ENCODE assay signal across 8 cellular contexts in genomic region chr2:206083602-206084467, GRCh38. TPM values are rescaled to one million over a fixed set of nuclear protein-coding genes. Genes with fewer than 3 reads are reported as not detected.
DNase-seq lines count a peak whose midpoint lies in the region; ATAC-seq and TF ChIP-seq lines count a peak whose summit lies in the region.

No MANE protein-coding gene starts in this region.

- ATAC-seq in GM21619 (IDR thresholded peaks at IDR 0.05; ENCODE audit: unreplicated experiment) = peak; percentile 20
- peak; percentile 21 for ATAC-seq in mucosa of descending colon
- no peak for ATAC-seq in upper lobe of left lung (ENCODE audit: low FRiP score in 2 of 2)
- ATAC-seq in GM19351 (IDR thresholded peaks at IDR 0.05; ENCODE audit: unreplicated experiment) = no peak
- ATAC-seq in GM21381 (IDR thresholded peaks at IDR 0.05; ENCODE audit: unreplicated experiment) = no peak

- 4 to 6% methylated on average over 14 of the region's 14 CpGs for WGBS in upper lobe of left lung, 2 donors

- peaks cover 6 to 49% (median 33%) of the 10 kb centered on the region in 11 experiments; a peak in 16 of 22 replicates for H4K20me1 ChIP-seq in BLaER1 treated with 17β-estradiol and CSF1 and Interleukin-3, amounts not matched to agents 10 nM and 100 nM

- TF ChIP-seq POLR2A in upper lobe of left lung (IDR thresholded peaks at IDR 0.05) = no peak

- H3K27me3 ChIP-seq in BLaER1 treated with 17β-estradiol and CSF1 and Interleukin-3, amounts not matched to agents 10 nM and 100 nM = no peaks in the 10 kb centered on the region
- H3K27me3 ChIP-seq in SJSA1 (replicated peaks) = no peaks in the 10 kb centered on the region
- no peaks in the 10 kb centered on the region for H3K27me3 ChIP-seq in upper lobe of left lung

- intact Hi-C loops in mucosa of descending colon (cut with DNase I, micrococcal nuclease) = no loop called here

- H3K27ac ChIP-seq in BLaER1 treated with 17β-estradiol and CSF1 and Interleukin-3, amounts not matched to agents 10 nM and 100 nM = peak overlapping the region; percentile 95 to 100 (median 98)
- H3K27ac ChIP-seq in SJSA1 (no peak overlapping the region), upper lobe of left lung (peak overlapping the region; percentile 97 to 100 (median 98))

- peak overlapping the region; percentile 69 to 87 (median 78) for H3K4me3 ChIP-seq in BLaER1 treated with 17β-estradiol and CSF1 and Interleukin-3, amounts not matched to agents 10 nM and 100 nM
- H3K4me3 ChIP-seq in SJSA1 (peak overlapping the region; percentile 90), mucosa of descending colon (peak overlapping the region; percentile 80), upper lobe of left lung (peak overlapping the region in 3 of 4 donors; percentile 77 to 82 (median 80))

- peak overlapping the region; percentile 95 to 100 (median 100) for H3K9ac ChIP-seq in BLaER1 treated with 17β-estradiol and CSF1 and Interleukin-3, amounts not matched to agents 10 nM and 100 nM

- DNase-seq in SJSA1 (ENCODE audit: low read depth in 1 of 2, low spot score in 2 of 2) (peak in 1 of 2 experiments; percentile 6), dermis blood vessel endothelial cell (peak; percentile 42), mucosa of descending colon (peak in 2 of 3 donors; percentile 49 to 57), upper lobe of left lung (peak in 1 of 2 donors; percentile 40)

- H3K9me3 ChIP-seq in BLaER1 treated with 17β-estradiol and CSF1 and Interleukin-3, amounts not matched to agents 10 nM and 100 nM (replicated peaks in 1 of 11) = no peaks in the 10 kb centered on the region
- no peaks in the 10 kb centered on the region for H3K9me3 ChIP-seq in SJSA1 (replicated peaks)
- H3K9me3 ChIP-seq in mucosa of descending colon = no peaks in the 10 kb centered on the region
- H3K9me3 ChIP-seq in upper lobe of left lung = no peaks in the 10 kb centered on the region

- no peak for TF ChIP-seq EP300 in upper lobe of left lung (IDR thresholded peaks at IDR 0.05)

- TF ChIP-seq CTCF in mucosa of descending colon (IDR thresholded peaks at IDR 0.05) (no peak), upper lobe of left lung (IDR thresholded peaks at IDR 0.05) (no peak)

- H3K36me3 ChIP-seq in BLaER1 treated with 17β-estradiol and CSF1 and Interleukin-3, amounts not matched to agents 10 nM and 100 nM = peaks cover 0 to 5% (median 0%) of the 10 kb centered on the region in 11 experiments; a peak in 3 of 22 replicates
- H3K36me3 ChIP-seq in SJSA1 (peaks cover 12% of the 10 kb centered on the region), mucosa of descending colon (ENCODE audit: low read depth) (no peaks in the 10 kb centered on the region), upper lobe of left lung (no peaks in the 10 kb centered on the region)

- H3K4me1 ChIP-seq in BLaER1 treated with 17β-estradiol and CSF1 and Interleukin-3, amounts not matched to agents 10 nM and 100 nM = peaks cover 12 to 35% (median 27%) of the 10 kb centered on the region in 10 experiments
- no peaks in the 10 kb centered on the region; the same call in 1 of the 2 replicates for H3K4me1 ChIP-seq in SJSA1 (replicated peaks)
- H3K4me1 ChIP-seq in mucosa of descending colon (ENCODE audit: low read depth) = peaks cover 8% of the 10 kb centered on the region
- H3K4me1 ChIP-seq in upper lobe of left lung = peaks cover 15 to 23% (median 17%) of the 10 kb centered on the region in 4 donors

- H3K4me2 ChIP-seq in BLaER1 treated with 17β-estradiol and CSF1 and Interleukin-3, amounts not matched to agents 10 nM and 100 nM = peak overlapping the region; percentile 64 to 98 (median 94)

RNA-seq across cellular contexts. Expression of gene INO80D, which starts 2.1 kb away (rescaled TPM):
- total RNA-seq in SJSA1 (2014; rRNA removed; shearing (Covaris generic)) = 5.5 and 5.7 TPM in 2 replicates
- total RNA-seq in dermis blood vessel endothelial cell = 10.4 and 12.9 TPM in 2 replicates
- total RNA-seq in mucosa of descending colon = 10 to 100 TPM; 27.3 to 36.2 (median 30.8) TPM
- 10 to 100 TPM; 13.0 to 50.3 (median 21.9) TPM for total RNA-seq in upper lobe of left lung

Comparison
In these comparisons a context has a peak if more than half of its experiments do, and no peak if none do; other contexts are left out.
1. ATAC-seq: peak in GM21619 (single experiment) and mucosa of descending colon (single experiment); none in upper lobe of left lung (0 of 2), GM19351 (single experiment) and GM21381 (single experiment).
2. Peak in every context shown above with its lines, with median percentiles within 50 percentile points of each other: H3K4me3 ChIP-seq.